1 cellular context compared by ENCODE assay signal in genomic region chr17:50281739-50282401, GRCh38.
TF ChIP-seq lines count a peak whose summit lies in the region.

No MANE protein-coding gene starts in this region.

TF ChIP-seq in HepG2, 621 proteins besides CTCF, POLR2A, EP300 and RAD21:
- TF ChIP-seq ZNF24 (IDR thresholded peaks at IDR 0.05) (0 out of 2 replicates have a peak, but pooled peaks have one; percentile 40), SP4 (CRISPR knock-in tag; IDR thresholded peaks at IDR 0.05) (no peak)
